Comparison of ENCODE assay signal across 16 cellular contexts in the genomic region with DNA sequence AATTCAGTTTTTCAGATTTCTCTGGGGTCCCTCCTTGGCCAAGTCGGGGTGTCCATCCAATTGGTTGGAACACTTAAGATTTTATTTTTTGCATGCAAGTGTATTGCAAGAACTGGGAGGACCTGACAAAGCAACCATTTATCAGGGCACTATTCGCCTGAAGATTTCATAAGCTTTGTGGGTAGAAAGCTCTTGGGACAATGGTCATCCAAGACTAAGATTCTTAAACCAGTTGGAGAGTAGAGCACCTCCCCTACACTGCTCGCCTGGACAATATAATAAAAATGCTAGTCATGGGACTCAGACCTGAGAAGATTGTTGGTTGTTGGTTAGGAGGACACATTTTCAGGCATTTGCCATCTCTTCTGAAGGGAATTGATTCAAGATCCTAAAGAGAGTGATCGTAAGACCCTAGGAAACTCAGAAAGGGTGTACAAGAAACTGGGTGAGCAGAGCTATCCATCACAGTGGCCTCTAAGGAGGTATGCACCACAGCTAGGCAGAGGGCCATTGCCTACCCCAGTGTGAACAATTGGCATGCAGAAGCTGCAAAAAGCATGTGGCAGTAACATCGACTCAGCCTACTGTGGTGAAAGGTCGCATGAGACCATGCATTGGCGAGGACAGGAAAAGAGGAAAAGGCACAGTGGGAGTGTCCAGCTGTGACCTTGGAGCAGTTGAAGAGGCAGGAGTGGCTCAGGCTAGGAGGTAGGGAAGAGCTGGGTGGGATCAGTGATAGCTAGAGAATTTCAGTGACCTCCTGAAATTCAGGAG.
DNase-seq lines count a peak whose midpoint lies in the region; ATAC-seq, FAIRE-seq and TF ChIP-seq lines count a peak whose summit lies in the region.
"Had no signal": no experiment of that assay in that cellular context is flagged by ENCODE, and none has a peak within 500 bp of the region (broad histone marks: within the 10 kb centered on the region; RNA-seq: fewer than 3 reads in every experiment).

No MANE protein-coding gene starts in this region.

- no peak overlapping the region for H2BK20ac ChIP-seq in H1 (ENCODE audit: low read length)

- ATAC-seq in Right ventricle myocardium inferior (peak; percentile 46), left ventricle myocardium superior (no peak), sciatic nerve (peak; percentile 90)
- ATAC-seq: GM12878 had no signal

- DNase-seq in Right ventricle myocardium inferior (ENCODE audit: missing footprints) (no peak), left ventricle myocardium superior (no peak), MV-4-11 (lab: John Stamatoyannopoulos, UW) (peak; percentile 6), H1 (ENCODE audit: low read depth in 1 of 2, low spot score in 2 of 2) (no peak), sciatic nerve (ENCODE audit: low spot score) (no peak), T1000 (lab: John Stamatoyannopoulos, UW) (no peak), NCI-H1048 (lab: John Stamatoyannopoulos, UW) (no peak), tibial artery (no peak)
- DNase-seq: ACHN; CD4-positive, CD25-positive, alpha-beta regulatory T cell; DMS53; GM23248 had no signal

- no peak overlapping the region for H4K91ac ChIP-seq in H1 (replicated peaks; ENCODE audit: insufficient read length, low read length)

- intact Hi-C loops in Right ventricle myocardium inferior (cut with DNase I): no loop called here
- intact Hi-C loops in left ventricle myocardium superior (cut with micrococcal nuclease): no loop called here
- intact Hi-C loops in sciatic nerve (cut with DNase I): no loop called here
- intact Hi-C loops in tibial artery (cut with DNase I; ENCODE audit: low total_unique reads): no loop called here

- no peak for TF ChIP-seq RAD21 in H1 (IDR thresholded peaks at IDR 0.05 in 1 of 2, conservative IDR thresholded peaks at IDR 0.05 in 1 of 2; ENCODE audit: low read depth in 2 of 2, low read length in 2 of 2)

- H3K4me1 ChIP-seq in H1 (replicated peaks in 1 of 4; ENCODE audit: control insufficient read depth in 3 of 4, insufficient read depth in 4 of 4, low read length in 3 of 4) (0 out of 7 replicates have a peak, but pooled peaks cover 0 to 2% (median 0%) of the 10 kb centered on the region in 4 experiments), tibial artery (no peaks in the 10 kb centered on the region)
- H3K4me1 ChIP-seq: HAP-1 had no signal

- H3K4me2 ChIP-seq in H1 (ENCODE audit: insufficient read depth in 1 of 2, low read depth in 2 of 2, low read length in 2 of 2): no peak overlapping the region

- CTCF ChIA-PET in H1 (lab: Charles Lee; ENCODE audit: partially characterized antibody): no interaction called here

- no peaks in the 10 kb centered on the region for H3K9me3 ChIP-seq in H1 (ENCODE audit: insufficient read depth in 2 of 2, low read depth in 1 of 2, low read length in 1 of 2)
- no peaks in the 10 kb centered on the region for H3K9me3 ChIP-seq in tibial artery
- H3K9me3 ChIP-seq: HAP-1 had no signal

- H2AK5ac ChIP-seq in H1 (ENCODE audit: low read depth, low read length): no peak overlapping the region

- H2BK5ac ChIP-seq in H1 (ENCODE audit: low read depth, low read length): no peak overlapping the region

- no peak for TF ChIP-seq POLR2A in H1 (IDR thresholded peaks at IDR 0.05; ENCODE audit: control extremely low read depth in 1 of 2, low read depth in 2 of 2, low read length in 2 of 2)

- H2BK120ac ChIP-seq in H1 (replicated peaks; ENCODE audit: low read depth, low read length): no peak overlapping the region

- no peak overlapping the region for H2BK12ac ChIP-seq in H1 (ENCODE audit: low read depth, low read length)

- POLR2A ChIA-PET in H1 (lab: Charles Lee; ENCODE audit: partially characterized antibody): no interaction called here

- no peak overlapping the region for H3K9ac ChIP-seq in H1 (replicated peaks in 1 of 4; ENCODE audit: extremely low read depth in 1 of 4, low read depth in 3 of 4, low read length in 3 of 4)
- H3K9ac ChIP-seq: BLaER1 treated with 17β-estradiol and CSF1 and Interleukin-3, amounts not matched to agents 10 nM and 100 nM; GM23248 had no signal

- H3K79me1 ChIP-seq in H1 (ENCODE audit: low read depth, low read length): no peaks in the 10 kb centered on the region

- H3K27me3 ChIP-seq in H1 (replicated peaks in 1 of 4; ENCODE audit: control insufficient read depth in 3 of 4, extremely low read depth in 1 of 4, insufficient read depth in 3 of 4, low read length in 3 of 4) (no peaks in the 10 kb centered on the region), tibial artery (no peaks in the 10 kb centered on the region)
- H3K27me3 ChIP-seq: BLaER1 treated with 17β-estradiol and CSF1 and Interleukin-3, amounts not matched to agents 10 nM and 100 nM had no signal

- no peak overlapping the region for H3K4me3 ChIP-seq in H1 (ENCODE audit: extremely low read depth in 1 of 4, insufficient read depth in 2 of 4, low read depth in 3 of 4, low read length in 4 of 4)
- no peak overlapping the region for H3K4me3 ChIP-seq in tibial artery
- H3K4me3 ChIP-seq: BLaER1 treated with 17β-estradiol and CSF1 and Interleukin-3, amounts not matched to agents 10 nM and 100 nM; GM12878; GM23248; HAP-1 had no signal

- no peak overlapping the region for H3K56ac ChIP-seq in H1 (replicated peaks; ENCODE audit: insufficient read length, low read depth, low read length)

- TF ChIP-seq EP300 in H1 (IDR thresholded peaks at IDR 0.05; ENCODE audit: borderline replicate concordance in 1 of 2, low read depth in 2 of 2, low read length in 2 of 2): no peak

- H4K20me1 ChIP-seq in H1 (replicated peaks in 1 of 2; ENCODE audit: control insufficient read depth in 1 of 2, insufficient read depth in 2 of 2, low read length in 2 of 2): no peaks in the 10 kb centered on the region
- H4K20me1 ChIP-seq: BLaER1 treated with 17β-estradiol and CSF1 and Interleukin-3, amounts not matched to agents 10 nM and 100 nM had no signal

- no peak for FAIRE-seq in H1 (lab: Jason Lieb, UNC)
- FAIRE-seq: GM12878, GM18507 had no signal

- H4K8ac ChIP-seq in H1 (ENCODE audit: extremely low read depth, insufficient read depth, low read length): no peak overlapping the region

- no peak overlapping the region for H4K5ac ChIP-seq in H1 (ENCODE audit: insufficient read length, low read depth, low read length)

- WGBS in H1 (ENCODE audit: extremely low coverage in 1 of 2, insufficient coverage in 1 of 2, insufficient read length in 1 of 2, insufficient replicate concordance in 2 of 2, low coverage in 1 of 2, low lambda C conversion rate in 2 of 2, missing lambda C conversion rate in 1 of 2), 2 experiments: 77% methylated on average over 7 of the region's 7 CpGs; no CpG with 5 or more reads in 1 of the 2 experiments

- no peak for TF ChIP-seq CTCF in H1 (IDR thresholded peaks at IDR 0.05; ENCODE audit: control extremely low read depth in 1 of 3, insufficient read depth in 1 of 3, low read depth in 1 of 3, low read length in 3 of 3)
- no peak for TF ChIP-seq CTCF in tibial artery (IDR thresholded peaks at IDR 0.05)

- H3K36me3 ChIP-seq in H1 (ENCODE audit: control insufficient read depth in 2 of 4, insufficient read depth in 4 of 4, low read length in 3 of 4) (no peaks in the 10 kb centered on the region), tibial artery (no peaks in the 10 kb centered on the region)
- H3K36me3 ChIP-seq: BLaER1 treated with 17β-estradiol and CSF1 and Interleukin-3, amounts not matched to agents 10 nM and 100 nM; HAP-1 had no signal

- peak overlapping the region; percentile 26; the same call in 1 of the 2 replicates for H2AFZ ChIP-seq in H1 (ENCODE audit: low read length)
- H2AFZ ChIP-seq: GM23248 had no signal

- no peak overlapping the region for H3K23ac ChIP-seq in H1 (ENCODE audit: insufficient read length)

- no peak overlapping the region for H3K18ac ChIP-seq in H1 (ENCODE audit: extremely low read depth, low read length)

- H2BK15ac ChIP-seq in H1 (ENCODE audit: low read length): no peak overlapping the region

- H3K27ac ChIP-seq in H1 (ENCODE audit: low read depth, low read length) (no peak overlapping the region), tibial artery (no peak overlapping the region)
- H3K27ac ChIP-seq: BLaER1 treated with 17β-estradiol and CSF1 and Interleukin-3, amounts not matched to agents 10 nM and 100 nM; GM23248 had no signal

- H3K23me2 ChIP-seq in H1 (ENCODE audit: low read depth, low read length): no peaks in the 10 kb centered on the region

- H3K14ac ChIP-seq in H1 (ENCODE audit: insufficient read length): no peak overlapping the region

- H3K79me2 ChIP-seq in H1 (ENCODE audit: control insufficient read depth in 1 of 2, insufficient read depth in 2 of 2, low read length in 2 of 2): no peaks in the 10 kb centered on the region

- no peak overlapping the region for H3K4ac ChIP-seq in H1 (replicated peaks; ENCODE audit: insufficient read length, low read depth, low read length)

TF ChIP-seq in H1, 55 proteins besides CTCF, POLR2A, EP300 and RAD21:
- no peak for TF ChIP-seq SP4 (IDR thresholded peaks at IDR 0.05; ENCODE audit: low read length)
- TF ChIP-seq CBX8 (IDR thresholded peaks at IDR 0.05; ENCODE audit: borderline replicate concordance, low read depth, low read length): no peak
- no peak for TF ChIP-seq RFX5 (IDR thresholded peaks at IDR 0.05; ENCODE audit: borderline replicate concordance, low read depth, low read length)
- TF ChIP-seq CHD1 (IDR thresholded peaks at IDR 0.05; ENCODE audit: low read depth, low read length): no peak
- TF ChIP-seq NANOG (IDR thresholded peaks at IDR 0.05; ENCODE audit: insufficient read depth, low read depth, low read length, poor library complexity, severe bottlenecking): no peak
- TF ChIP-seq GTF2F1 (IDR thresholded peaks at IDR 0.05; ENCODE audit: borderline replicate concordance, low read depth, low read length): no peak
- no peak for TF ChIP-seq FOSL1 (IDR thresholded peaks at IDR 0.05; ENCODE audit: insufficient read depth, low read depth, low read length)
- TF ChIP-seq RNF2 (IDR thresholded peaks at IDR 0.05; ENCODE audit: borderline replicate concordance, low read depth, low read length, missing control alignments, poor library complexity, severe bottlenecking): no peak
- no peak for TF ChIP-seq TCF12 (IDR thresholded peaks at IDR 0.05; ENCODE audit: low read depth, low read length)
- no peak for TF ChIP-seq HDAC2 (IDR thresholded peaks at IDR 0.05; ENCODE audit: borderline replicate concordance in 1 of 2, low read depth in 2 of 2, low read length in 2 of 2)
